ENCODE assay signal across 14 cellular contexts in the genomic region with DNA sequence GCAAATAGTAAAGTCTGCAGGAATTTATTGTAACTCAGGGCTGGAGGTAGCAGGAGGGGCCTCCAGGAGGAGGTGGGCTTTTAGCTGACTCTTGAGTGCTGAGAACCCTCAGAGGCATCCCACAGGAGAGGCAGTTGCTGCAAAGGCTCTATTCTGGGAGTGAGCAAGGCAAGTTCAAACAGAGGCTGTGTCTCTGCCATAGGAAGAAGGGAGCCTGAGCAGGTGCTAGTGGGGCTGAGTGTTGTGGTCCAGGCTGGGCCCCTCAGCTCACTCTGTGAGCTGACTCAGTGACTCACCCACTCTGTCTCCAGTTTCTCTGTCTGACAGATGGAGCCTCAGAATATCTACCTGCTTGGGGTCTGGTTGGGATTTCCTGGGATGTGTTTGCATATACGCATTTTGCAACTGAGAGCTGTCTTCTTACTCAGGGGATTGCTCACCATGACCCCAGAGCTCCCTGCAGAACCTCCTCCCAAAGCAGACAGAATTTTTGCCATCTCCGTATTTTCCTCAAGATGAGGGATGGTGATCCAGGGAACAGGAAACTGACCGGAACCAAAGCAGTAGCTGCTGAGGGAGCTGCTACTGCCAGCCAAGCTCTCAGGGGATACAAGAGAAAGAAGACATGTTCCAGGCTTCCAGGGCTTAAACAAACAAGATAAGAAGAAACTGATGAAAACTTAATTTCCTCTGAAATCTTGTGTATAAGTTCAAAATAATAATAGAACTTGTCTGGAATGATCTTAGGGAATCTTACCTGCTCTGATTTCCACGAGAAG. TPM values are rescaled to one million over a fixed set of nuclear protein-coding genes. Genes with fewer than 3 reads are reported as not detected.
DNase-seq lines count a peak whose midpoint lies in the region; ATAC-seq and TF ChIP-seq lines count a peak whose summit lies in the region.
"Had no signal": no experiment of that assay in that cellular context is flagged by ENCODE, and none has a peak within 500 bp of the region (broad histone marks: within the 10 kb centered on the region; RNA-seq: fewer than 3 reads in every experiment).

No MANE protein-coding gene starts in this region.

- no peaks in the 10 kb centered on the region for H3K36me3 ChIP-seq in RWPE2 (ENCODE audit: low read depth)
- no peaks in the 10 kb centered on the region for H3K36me3 ChIP-seq in gastrocnemius medialis
- H3K36me3 ChIP-seq: BLaER1 had no signal

- H3K4me3 Mint-ChIP-seq in type B pancreatic cell: no peak overlapping the region
- H3K4me3 Mint-ChIP-seq: CD8-positive, alpha-beta memory T cell had no signal

- H3K27me3 ChIP-seq in RWPE2 (ENCODE audit: insufficient read depth, poor library complexity, severe bottlenecking) (no peaks in the 10 kb centered on the region), gastrocnemius medialis (no peaks in the 10 kb centered on the region)
- H3K27me3 ChIP-seq: BLaER1 had no signal

- no peaks in the 10 kb centered on the region for H3K27me3 Mint-ChIP-seq in type B pancreatic cell

- no peak for TF ChIP-seq CTCF in RWPE2 (IDR thresholded peaks at IDR 0.05; ENCODE audit: poor library complexity, severe bottlenecking)
- no peak for TF ChIP-seq CTCF in type B pancreatic cell (conservative IDR thresholded peaks at IDR 0.05)
- no peak for TF ChIP-seq CTCF in gastrocnemius medialis (IDR thresholded peaks at IDR 0.05 in 4 of 5, conservative IDR thresholded peaks at IDR 0.05 in 1 of 5)

- ATAC-seq in Right ventricle myocardium superior (ENCODE audit: poor library complexity) (peak; percentile 35), Right ventricle myocardium inferior (no peak), RWPE2 (ENCODE audit: low read depth) (peak; percentile 35; the same call in 1 of the 3 replicates), gastrocnemius medialis (no peak), GM21390 (IDR thresholded peaks at IDR 0.05; ENCODE audit: unreplicated experiment) (no peak)

- TF ChIP-seq POLR2A in gastrocnemius medialis (IDR thresholded peaks at IDR 0.05): no peak

- DNase-seq in Right ventricle myocardium superior (no peak), Right ventricle myocardium inferior (ENCODE audit: missing footprints) (no peak), RWPE2 (ENCODE audit: low spot score) (no peak), myocyte (ENCODE audit: low read depth) (peak; percentile 78), type B pancreatic cell (ENCODE audit: extremely low spot score, unreplicated experiment) (no peak), gastrocnemius medialis (no peak), DMS53 treated with DMSO at 0.1 percent for 48 hours (lab: John Stamatoyannopoulos, UW; ENCODE audit: unreplicated experiment) (no peak)
- DNase-seq: 8988T; CD8-positive, alpha-beta memory T cell; NCI-H1048; NCI-H774; SHP77 treated with DMSO at 0.1 percent for 48 hours had no signal

- intact Hi-C loops in Right ventricle myocardium superior (cut with DNase I): no loop called here
- intact Hi-C loops in Right ventricle myocardium inferior (cut with DNase I): no loop called here
- intact Hi-C loops in gastrocnemius medialis (cut with DNase I; ENCODE audit: low total_unique reads): loop anchor here (10.0 kb wide), 1 partner anchor 56 kb away; no protein-coding TSS in a partner anchor

- H3K4me3 ChIP-seq in RWPE2 (ENCODE audit: severe bottlenecking) (no peak overlapping the region), gastrocnemius medialis (no peak overlapping the region)
- H3K4me3 ChIP-seq: BLaER1 had no signal

- H3K4me1 ChIP-seq in RWPE2 (ENCODE audit: insufficient read depth, poor library complexity, severe bottlenecking): no peaks in the 10 kb centered on the region
- H3K4me1 ChIP-seq in gastrocnemius medialis: peaks cover 6 to 9% of the 10 kb centered on the region in 2 donors
- H3K4me1 ChIP-seq: BLaER1 had no signal

- in situ Hi-C loops in gastrocnemius medialis (cut with MboI; ENCODE audit: low sequenced_read_pairs in 4 of 4): no loop called here

- H3K4me1 Mint-ChIP-seq in type B pancreatic cell (ENCODE audit: unreplicated experiment): peaks cover 11% of the 10 kb centered on the region
- H3K4me1 Mint-ChIP-seq: CD8-positive, alpha-beta memory T cell had no signal

- H3K36me3 Mint-ChIP-seq in type B pancreatic cell: peaks cover 4% of the 10 kb centered on the region
- H3K36me3 Mint-ChIP-seq: CD8-positive, alpha-beta memory T cell had no signal

- H3K9me3 ChIP-seq in RWPE2 (ENCODE audit: severe bottlenecking) (no peaks in the 10 kb centered on the region), gastrocnemius medialis (no peaks in the 10 kb centered on the region)
- H3K9me3 ChIP-seq: BLaER1 had no signal

- H3K27ac ChIP-seq in RWPE2 (ENCODE audit: poor library complexity, severe bottlenecking) (no peak overlapping the region), gastrocnemius medialis (no peak overlapping the region)
- H3K27ac ChIP-seq: BLaER1 had no signal

- H3K27ac Mint-ChIP-seq in type B pancreatic cell: peak overlapping the region; percentile 42
- H3K27ac Mint-ChIP-seq: CD8-positive, alpha-beta memory T cell had no signal

- H3K9me3 Mint-ChIP-seq in type B pancreatic cell: peaks cover 8% of the 10 kb centered on the region

RNA-seq across cellular contexts. Expression of a gene that starts 13.6 kb away (rescaled TPM):
- not detected for total RNA-seq in Right ventricle myocardium superior
- total RNA-seq in Right ventricle myocardium inferior: not detected
- 1.1 and 1.3 TPM in 2 replicates for total RNA-seq in myocyte
- 1.5 TPM for polyA plus RNA-seq in myocyte (2012)
- 0.12 TPM in 1 of 2 replicates, not detected in the other for total RNA-seq in type B pancreatic cell (ENCODE audit: low replicate concordance)
- total RNA-seq in gastrocnemius medialis: not detected
- total RNA-seq: CD8-positive, alpha-beta memory T cell had no signal
- polyA plus RNA-seq: CD8-positive, alpha-beta memory T cell had no signal

Comparison
In these comparisons a context has a peak if more than half of its experiments do, and no peak if none do; other contexts are left out.
1. ATAC-seq: peak in Right ventricle myocardium superior (single experiment) and RWPE2 (single experiment); none in Right ventricle myocardium inferior (single experiment), gastrocnemius medialis (0 of 2) and GM21390 (single experiment).